ENCODE assay signal across 16 cellular contexts in genomic region chr2:101361079-101361478, GRCh38. TPM values are rescaled to one million over a fixed set of nuclear protein-coding genes. Genes with fewer than 3 reads are reported as not detected.
A peak's percentile ranks its signal among the peaks of the same experiment; 100 is the strongest.
DNase-seq lines count a peak whose midpoint lies in the region; ATAC-seq, FAIRE-seq and TF ChIP-seq lines count a peak whose summit lies in the region.
"Had no signal": no experiment of that assay in that cellular context is flagged by ENCODE, and none has a peak within 500 bp of the region (broad histone marks: within the 10 kb centered on the region; RNA-seq: fewer than 3 reads in every experiment).

No MANE protein-coding gene starts in this region.

- H3K4me1 ChIP-seq in RWPE2 (ENCODE audit: insufficient read depth, poor library complexity, severe bottlenecking), result peaks cover 40% of the 10 kb centered on the region
- H3K4me1 ChIP-seq: SJSA1 had no signal

- no peaks in the 10 kb centered on the region for H3K36me3 ChIP-seq in RWPE2 (ENCODE audit: low read depth)
- H3K36me3 ChIP-seq: neural progenitor cell, SJSA1 had no signal

- H3K4me3 ChIP-seq in RWPE2 (ENCODE audit: severe bottlenecking), result no peak overlapping the region
- H3K4me3 ChIP-seq: GM23248, neural progenitor cell, SJSA1 had no signal

- H3K27me3 Mint-ChIP-seq in T-helper 2 cell treated with Interferon-gamma antibody and Interleukin-4, amounts not matched to agents 5 μg/mL and 100 μg/mL, for 36 hours (ENCODE audit: low read depth), result peaks cover 15% of the 10 kb centered on the region
- H3K27me3 Mint-ChIP-seq in immature natural killer cell (ENCODE audit: low read depth in 3 of 3) (peaks cover 0 to 3% (median 0%) of the 10 kb centered on the region in 3 donors), nephron progenitor cell (ENCODE audit: low read depth, poor library complexity) (no peaks in the 10 kb centered on the region)

- TF ChIP-seq CTCF in RWPE2 (IDR thresholded peaks at IDR 0.05; ENCODE audit: poor library complexity, severe bottlenecking), result no peak
- TF ChIP-seq CTCF in nephron progenitor cell (IDR thresholded peaks at IDR 0.05), result no peak

- H3K4me1 Mint-ChIP-seq in T-helper 2 cell treated with Interferon-gamma antibody and Interleukin-4, amounts not matched to agents 5 μg/mL and 100 μg/mL, for 36 hours (ENCODE audit: low read depth), result peaks cover 39% of the 10 kb centered on the region
- peaks cover 17% of the 10 kb centered on the region in 2 donors for H3K4me1 Mint-ChIP-seq in immature natural killer cell
- no peaks in the 10 kb centered on the region for H3K4me1 Mint-ChIP-seq in nephron progenitor cell

- H3K9me3 ChIP-seq in RWPE2 (ENCODE audit: severe bottlenecking), result no peaks in the 10 kb centered on the region
- H3K9me3 ChIP-seq: SJSA1 had no signal

- FAIRE-seq in GM12891 (lab: Jason Lieb, UNC), result no peak
- FAIRE-seq: TTC549 had no signal

- H3K27ac Mint-ChIP-seq in T-helper 2 cell treated with Interferon-gamma antibody and Interleukin-4, amounts not matched to agents 5 μg/mL and 100 μg/mL, for 36 hours, result peak overlapping the region; percentile 79
- H3K27ac Mint-ChIP-seq in immature natural killer cell (peak overlapping the region in 2 of 6 donors; percentile 10 to 33), nephron progenitor cell (no peak overlapping the region)
- H3K27ac Mint-ChIP-seq: neural progenitor cell had no signal

- no peaks in the 10 kb centered on the region for H3K36me3 Mint-ChIP-seq in T-helper 2 cell treated with Interferon-gamma antibody and Interleukin-4, amounts not matched to agents 5 μg/mL and 100 μg/mL, for 36 hours (ENCODE audit: low read depth)
- H3K36me3 Mint-ChIP-seq in immature natural killer cell (no peaks in the 10 kb centered on the region), nephron progenitor cell (ENCODE audit: low read depth) (no peaks in the 10 kb centered on the region)
- H3K36me3 Mint-ChIP-seq: neural progenitor cell had no signal

- H3K27me3 ChIP-seq in RWPE2 (ENCODE audit: insufficient read depth, poor library complexity, severe bottlenecking), result no peaks in the 10 kb centered on the region
- H3K27me3 ChIP-seq: neural progenitor cell had no signal

- no peaks in the 10 kb centered on the region for H3K9me3 Mint-ChIP-seq in T-helper 2 cell treated with Interferon-gamma antibody and Interleukin-4, amounts not matched to agents 5 μg/mL and 100 μg/mL, for 36 hours
- H3K9me3 Mint-ChIP-seq in immature natural killer cell (no peaks in the 10 kb centered on the region), nephron progenitor cell (no peaks in the 10 kb centered on the region)

- TF ChIP-seq POLR2A in GM12891 (IDR thresholded peaks at IDR 0.05; ENCODE audit: low read depth, low read length), result no peak

- H3K27ac ChIP-seq in RWPE2 (ENCODE audit: poor library complexity, severe bottlenecking), result peak overlapping the region; percentile 98
- H3K27ac ChIP-seq: GM23248, neural progenitor cell, SJSA1 had no signal

- peak overlapping the region; percentile 69 for H3K4me3 Mint-ChIP-seq in T-helper 2 cell treated with Interferon-gamma antibody and Interleukin-4, amounts not matched to agents 5 μg/mL and 100 μg/mL, for 36 hours
- peak overlapping the region in 3 of 5 donors; percentile 3 to 69 (median 8) for H3K4me3 Mint-ChIP-seq in immature natural killer cell
- no peak overlapping the region for H3K4me3 Mint-ChIP-seq in nephron progenitor cell
- H3K4me3 Mint-ChIP-seq: neural progenitor cell had no signal

- no peak for DNase-seq in T-helper 2 cell treated with Interferon-gamma antibody and Interleukin-4, amounts not matched to agents 5 μg/mL and 100 μg/mL, for 36 hours (ENCODE audit: low spot score)
- DNase-seq in T-helper 2 cell (no peak), GM12891 (ENCODE audit: insufficient read length, low spot score) (no peak), RWPE2 (ENCODE audit: low spot score) (no peak), immature natural killer cell (no peak), nephron progenitor cell (no peak), middle frontal gyrus (ENCODE audit: extremely low spot score, low spot score) (no peak), NCI-H128 (lab: John Stamatoyannopoulos, UW; ENCODE audit: unreplicated experiment) (no peak)
- DNase-seq: aorta; NCI-H1048; NCI-H2171 treated with DMSO at 0.1 percent for 48 hours; stimulated activated CD4-positive, alpha-beta T cell treated with anti-CD3 and anti-CD28 coated beads, Interleukin-12 subunit alpha, Interleukin-12 subunit beta, amount 100 ng/mL, for 4 hours had no signal

- ATAC-seq in RWPE2 (ENCODE audit: low read depth), result no peak

TF ChIP-seq in GM12891, 5 proteins besides CTCF, POLR2A, EP300 and RAD21:
- 0 out of 2 replicates have a peak, but pooled peaks have one; percentile 11 for TF ChIP-seq SPI1 (IDR thresholded peaks at IDR 0.05; ENCODE audit: low read depth, low read length)
- TF ChIP-seq POU2F2 (IDR thresholded peaks at IDR 0.05; ENCODE audit: low read depth, low read length), result no peak

RNA-seq across cellular contexts. Expression of gene CREG2, which starts 26.2 kb away (rescaled TPM):
- not detected for polyA plus RNA-seq in GM12891 (2012; ENCODE audit: low read depth, missing spikeins)
- polyA plus RNA-seq in immature natural killer cell, result not detected
- polyA plus RNA-seq: aorta had no signal

RNA-seq across cellular contexts. Expression of gene RNF149, which starts 52.6 kb away (rescaled TPM):
- 6.3 TPM for polyA plus RNA-seq in GM12891 (2012; ENCODE audit: low read depth, missing spikeins)
- polyA plus RNA-seq in immature natural killer cell, result 10 to 100 TPM; 45.5 to 79.9 (median 50.9) TPM
